1 cellular context compared by ENCODE assay signal in the genomic region with DNA sequence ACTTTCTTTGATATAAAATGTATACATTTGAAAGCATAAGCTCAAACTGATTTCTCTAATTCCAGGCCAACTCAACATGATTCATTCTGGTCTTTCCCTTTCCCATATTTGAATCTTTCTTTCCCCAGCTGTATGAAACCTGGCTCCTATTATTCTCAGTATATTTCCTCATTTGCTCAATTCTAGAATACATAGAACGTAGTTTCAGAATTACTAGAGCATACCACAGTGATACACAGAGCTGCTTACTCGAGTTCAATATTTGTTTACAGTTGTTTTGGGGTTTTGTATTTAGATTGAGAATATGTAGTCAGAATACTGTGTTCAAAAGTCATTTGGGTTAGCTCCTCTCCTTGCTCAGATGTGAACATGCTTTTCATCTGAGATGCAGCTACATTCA.
TF ChIP-seq lines count a peak whose summit lies in the region.

No MANE protein-coding gene starts in this region.

TF ChIP-seq in GM23338, 12 proteins besides CTCF, POLR2A, EP300 and RAD21 (continued from another document):
- TF ChIP-seq, protein P1, sequence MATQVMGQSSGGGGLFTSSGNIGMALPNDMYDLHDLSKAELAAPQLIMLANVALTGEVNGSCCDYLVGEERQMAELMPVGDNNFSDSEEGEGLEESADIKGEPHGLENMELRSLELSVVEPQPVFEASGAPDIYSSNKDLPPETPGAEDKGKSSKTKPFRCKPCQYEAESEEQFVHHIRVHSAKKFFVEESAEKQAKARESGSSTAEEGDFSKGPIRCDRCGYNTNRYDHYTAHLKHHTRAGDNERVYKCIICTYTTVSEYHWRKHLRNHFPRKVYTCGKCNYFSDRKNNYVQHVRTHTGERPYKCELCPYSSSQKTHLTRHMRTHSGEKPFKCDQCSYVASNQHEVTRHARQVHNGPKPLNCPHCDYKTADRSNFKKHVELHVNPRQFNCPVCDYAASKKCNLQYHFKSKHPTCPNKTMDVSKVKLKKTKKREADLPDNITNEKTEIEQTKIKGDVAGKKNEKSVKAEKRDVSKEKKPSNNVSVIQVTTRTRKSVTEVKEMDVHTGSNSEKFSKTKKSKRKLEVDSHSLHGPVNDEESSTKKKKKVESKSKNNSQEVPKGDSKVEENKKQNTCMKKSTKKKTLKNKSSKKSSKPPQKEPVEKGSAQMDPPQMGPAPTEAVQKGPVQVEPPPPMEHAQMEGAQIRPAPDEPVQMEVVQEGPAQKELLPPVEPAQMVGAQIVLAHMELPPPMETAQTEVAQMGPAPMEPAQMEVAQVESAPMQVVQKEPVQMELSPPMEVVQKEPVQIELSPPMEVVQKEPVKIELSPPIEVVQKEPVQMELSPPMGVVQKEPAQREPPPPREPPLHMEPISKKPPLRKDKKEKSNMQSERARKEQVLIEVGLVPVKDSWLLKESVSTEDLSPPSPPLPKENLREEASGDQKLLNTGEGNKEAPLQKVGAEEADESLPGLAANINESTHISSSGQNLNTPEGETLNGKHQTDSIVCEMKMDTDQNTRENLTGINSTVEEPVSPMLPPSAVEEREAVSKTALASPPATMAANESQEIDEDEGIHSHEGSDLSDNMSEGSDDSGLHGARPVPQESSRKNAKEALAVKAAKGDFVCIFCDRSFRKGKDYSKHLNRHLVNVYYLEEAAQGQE (IDR thresholded peaks at IDR 0.05; ENCODE audit: unreplicated experiment) = no peak
- TF ChIP-seq NANOG (IDR thresholded peaks at IDR 0.05; ENCODE audit: borderline replicate concordance) = no peak
- TF ChIP-seq, protein P2, sequence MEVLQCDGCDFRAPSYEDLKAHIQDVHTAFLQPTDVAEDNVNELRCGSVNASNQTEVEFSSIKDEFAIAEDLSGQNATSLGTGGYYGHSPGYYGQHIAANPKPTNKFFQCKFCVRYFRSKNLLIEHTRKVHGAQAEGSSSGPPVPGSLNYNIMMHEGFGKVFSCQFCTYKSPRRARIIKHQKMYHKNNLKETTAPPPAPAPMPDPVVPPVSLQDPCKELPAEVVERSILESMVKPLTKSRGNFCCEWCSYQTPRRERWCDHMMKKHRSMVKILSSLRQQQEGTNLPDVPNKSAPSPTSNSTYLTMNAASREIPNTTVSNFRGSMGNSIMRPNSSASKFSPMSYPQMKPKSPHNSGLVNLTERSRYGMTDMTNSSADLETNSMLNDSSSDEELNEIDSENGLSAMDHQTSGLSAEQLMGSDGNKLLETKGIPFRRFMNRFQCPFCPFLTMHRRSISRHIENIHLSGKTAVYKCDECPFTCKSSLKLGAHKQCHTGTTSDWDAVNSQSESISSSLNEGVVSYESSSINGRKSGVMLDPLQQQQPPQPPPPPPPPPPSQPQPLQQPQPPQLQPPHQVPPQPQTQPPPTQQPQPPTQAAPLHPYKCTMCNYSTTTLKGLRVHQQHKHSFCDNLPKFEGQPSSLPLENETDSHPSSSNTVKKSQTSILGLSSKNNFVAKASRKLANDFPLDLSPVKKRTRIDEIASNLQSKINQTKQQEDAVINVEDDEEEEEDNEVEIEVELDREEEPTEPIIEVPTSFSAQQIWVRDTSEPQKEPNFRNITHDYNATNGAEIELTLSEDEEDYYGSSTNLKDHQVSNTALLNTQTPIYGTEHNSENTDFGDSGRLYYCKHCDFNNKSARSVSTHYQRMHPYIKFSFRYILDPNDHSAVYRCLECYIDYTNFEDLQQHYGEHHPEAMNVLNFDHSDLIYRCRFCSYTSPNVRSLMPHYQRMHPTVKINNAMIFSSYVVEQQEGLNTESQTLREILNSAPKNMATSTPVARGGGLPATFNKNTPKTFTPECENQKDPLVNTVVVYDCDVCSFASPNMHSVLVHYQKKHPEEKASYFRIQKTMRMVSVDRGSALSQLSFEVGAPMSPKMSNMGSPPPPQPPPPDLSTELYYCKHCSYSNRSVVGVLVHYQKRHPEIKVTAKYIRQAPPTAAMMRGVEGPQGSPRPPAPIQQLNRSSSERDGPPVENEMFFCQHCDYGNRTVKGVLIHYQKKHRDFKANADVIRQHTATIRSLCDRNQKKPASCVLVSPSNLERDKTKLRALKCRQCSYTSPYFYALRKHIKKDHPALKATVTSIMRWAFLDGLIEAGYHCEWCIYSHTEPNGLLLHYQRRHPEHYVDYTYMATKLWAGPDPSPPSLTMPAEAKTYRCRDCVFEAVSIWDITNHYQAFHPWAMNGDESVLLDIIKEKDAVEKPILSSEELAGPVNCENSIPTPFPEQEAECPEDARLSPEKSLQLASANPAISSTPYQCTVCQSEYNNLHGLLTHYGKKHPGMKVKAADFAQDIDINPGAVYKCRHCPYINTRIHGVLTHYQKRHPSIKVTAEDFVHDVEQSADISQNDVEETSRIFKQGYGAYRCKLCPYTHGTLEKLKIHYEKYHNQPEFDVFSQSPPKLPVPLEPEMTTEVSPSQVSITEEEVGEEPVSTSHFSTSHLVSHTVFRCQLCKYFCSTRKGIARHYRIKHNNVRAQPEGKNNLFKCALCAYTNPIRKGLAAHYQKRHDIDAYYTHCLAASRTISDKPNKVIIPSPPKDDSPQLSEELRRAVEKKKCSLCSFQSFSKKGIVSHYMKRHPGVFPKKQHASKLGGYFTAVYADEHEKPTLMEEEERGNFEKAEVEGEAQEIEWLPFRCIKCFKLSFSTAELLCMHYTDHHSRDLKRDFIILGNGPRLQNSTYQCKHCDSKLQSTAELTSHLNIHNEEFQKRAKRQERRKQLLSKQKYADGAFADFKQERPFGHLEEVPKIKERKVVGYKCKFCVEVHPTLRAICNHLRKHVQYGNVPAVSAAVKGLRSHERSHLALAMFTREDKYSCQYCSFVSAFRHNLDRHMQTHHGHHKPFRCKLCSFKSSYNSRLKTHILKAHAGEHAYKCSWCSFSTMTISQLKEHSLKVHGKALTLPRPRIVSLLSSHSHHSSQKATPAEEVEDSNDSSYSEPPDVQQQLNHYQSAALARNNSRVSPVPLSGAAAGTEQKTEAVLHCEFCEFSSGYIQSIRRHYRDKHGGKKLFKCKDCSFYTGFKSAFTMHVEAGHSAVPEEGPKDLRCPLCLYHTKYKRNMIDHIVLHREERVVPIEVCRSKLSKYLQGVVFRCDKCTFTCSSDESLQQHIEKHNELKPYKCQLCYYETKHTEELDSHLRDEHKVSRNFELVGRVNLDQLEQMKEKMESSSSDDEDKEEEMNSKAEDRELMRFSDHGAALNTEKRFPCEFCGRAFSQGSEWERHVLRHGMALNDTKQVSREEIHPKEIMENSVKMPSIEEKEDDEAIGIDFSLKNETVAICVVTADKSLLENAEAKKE (CRISPR knock-in tag; IDR thresholded peaks at IDR 0.05) = no peak
- no peak for TF ChIP-seq ZNF331 (CRISPR knock-in tag; IDR thresholded peaks at IDR 0.05; ENCODE audit: low read depth)
- TF ChIP-seq CREB1 (CRISPR knock-in tag; IDR thresholded peaks at IDR 0.05; ENCODE audit: low read depth) = no peak
- TF ChIP-seq EZH2phosphoT487 (IDR thresholded peaks at IDR 0.05; ENCODE audit: unreplicated experiment) = no peak
- TF ChIP-seq STAT1 (IDR thresholded peaks at IDR 0.05; ENCODE audit: unreplicated experiment) = no peak
- no peak for TF ChIP-seq JUNB (IDR thresholded peaks at IDR 0.05; ENCODE audit: unreplicated experiment)
